In genomic region chr14:69997849-69998248, GRCh38 we compare ENCODE assay signal across 1 cellular context.
TF ChIP-seq lines count a peak whose summit lies in the region.

No MANE protein-coding gene starts in this region.

TF ChIP-seq in SK-N-SH treated with all-trans-retinoic acid at 6 μM for 48 hours, 23 proteins besides CTCF, POLR2A, EP300 and RAD21 (continued from another document):
- TF ChIP-seq TCF4 (CRISPR knock-in tag; IDR thresholded peaks at IDR 0.05; ENCODE audit: borderline replicate concordance), result no peak
- TF ChIP-seq ARNTL (CRISPR knock-in tag; IDR thresholded peaks at IDR 0.05; ENCODE audit: borderline replicate concordance, low read depth), result no peak
- TF ChIP-seq POU6F1 (CRISPR knock-in tag; IDR thresholded peaks at IDR 0.05; ENCODE audit: borderline replicate concordance, low read depth), result no peak
- no peak for TF ChIP-seq SNAI2 (CRISPR knock-in tag; IDR thresholded peaks at IDR 0.05)
